ENCODE assay signal across 27 cellular contexts in genomic region chr9:76729980-76730737, GRCh38. TPM values are rescaled to one million over a fixed set of nuclear protein-coding genes. Genes with fewer than 3 reads are reported as not detected.
DNase-seq lines count a peak whose midpoint lies in the region; ATAC-seq and TF ChIP-seq lines count a peak whose summit lies in the region.
"Had no signal": no experiment of that assay in that cellular context is flagged by ENCODE, and none has a peak within 500 bp of the region (broad histone marks: within the 10 kb centered on the region; RNA-seq: fewer than 3 reads in every experiment).

No MANE protein-coding gene starts in this region.

- intact Hi-C loops in mammary epithelial cell (cut with micrococcal nuclease): no loop called here

- dilution Hi-C loops in mammary epithelial cell (cut with HindIII; ENCODE audit: low sequenced_read_pairs): no loop called here

- ATAC-seq in HG02610 (IDR thresholded peaks at IDR 0.05; ENCODE audit: unreplicated experiment): no peak
- ATAC-seq: left lobe of liver; naive thymus-derived CD8-positive, alpha-beta T cell; T-helper 17 cell had no signal

- no peaks in the 10 kb centered on the region for H3K9me3 ChIP-seq in mammary epithelial cell (replicated peaks; ENCODE audit: insufficient read depth, low read length)
- H3K9me3 ChIP-seq: MG63, tibial artery had no signal

- H3K27ac ChIP-seq in mammary epithelial cell (ENCODE audit: insufficient read depth, low read depth, low read length): no peak overlapping the region
- H3K27ac ChIP-seq: HL-60, SK-N-MC, tibial artery had no signal

- no peak overlapping the region for H3K4me2 ChIP-seq in mammary epithelial cell (ENCODE audit: insufficient read depth, low read depth, low read length)

- CTCF ChIA-PET in mammary epithelial cell (lab: Charles Lee; ENCODE audit: low non-redundant PET): no interaction called here

- no peaks in the 10 kb centered on the region for H3K4me1 ChIP-seq in mammary epithelial cell (ENCODE audit: insufficient read depth, low read length)

- no peaks in the 10 kb centered on the region for H4K20me1 ChIP-seq in mammary epithelial cell (ENCODE audit: insufficient read depth, low read length)

- no peak overlapping the region for H3K4me3 ChIP-seq in mammary epithelial cell (replicated peaks in 1 of 3; ENCODE audit: insufficient read depth in 1 of 3, low read depth in 2 of 3, low read length in 3 of 3)
- H3K4me3 ChIP-seq: MG63, SK-N-MC, tibial artery had no signal

- no peaks in the 10 kb centered on the region for H3K36me3 ChIP-seq in mammary epithelial cell (ENCODE audit: insufficient read depth, low read length)
- H3K36me3 ChIP-seq: MG63, tibial artery had no signal

- 75% methylated on average over 8 of the region's 8 CpGs for WGBS in mammary epithelial cell (ENCODE audit: low coverage, missing lambda C conversion rate)

- DNase-seq in NCI-H2196 (lab: John Stamatoyannopoulos, UW; ENCODE audit: unreplicated experiment): peak; percentile 14
- DNase-seq in NCI-H2196 treated with DMSO at 0.1 percent for 48 hours (lab: John Stamatoyannopoulos, UW; ENCODE audit: unreplicated experiment): no peak
- peak; percentile 96 for DNase-seq in NCI-H146 treated with DMSO at 0.1 percent for 48 hours (lab: John Stamatoyannopoulos, UW; ENCODE audit: unreplicated experiment)
- DNase-seq in NCI-H774 (lab: John Stamatoyannopoulos, UW): peak; percentile 61
- no peak for DNase-seq in kidney tubule cell (ENCODE audit: low spot score)
- no peak for DNase-seq in hippocampal formation (lab: John Stamatoyannopoulos, UW)
- no peak for DNase-seq in mammary epithelial cell
- DNase-seq: activated CD4-positive, alpha-beta T cell treated with anti-CD3 and anti-CD28 coated beads for 48 hours; activated naive CD4-positive, alpha-beta T cell treated with anti-CD3 and anti-CD28 coated beads, Interleukin-2, amount 10 ng/mL, durations not matched to agents 7 days and 5 days; activated T-cell treated with anti-CD3 and anti-CD28 coated beads, Interleukin-2, amount 50 U/mL, for 48 hours; AML-193; aorta; central memory CD4-positive, alpha-beta T cell; dermis blood vessel endothelial cell; MG63; naive thymus-derived CD8-positive, alpha-beta T cell; NCI-H2171 treated with DMSO at 0.1 percent for 48 hours; stimulated activated CD4-positive, alpha-beta T cell treated with anti-CD3 and anti-CD28 coated beads, Interleukin-4, amount 100 ng/mL, for 4 hours; T-helper 17 cell; tibial artery had no signal

- no TSS peak for BruUV-seq in mammary epithelial cell (replicated peaks; lab: Mats Ljungman, UMichigan)

- in situ Hi-C loops in mammary epithelial cell (cut with MboI; ENCODE audit: low sequenced_read_pairs in 2 of 2): no loop called here

- no peak overlapping the region for H3K9ac ChIP-seq in mammary epithelial cell (ENCODE audit: insufficient read depth, low read length)

- H2AFZ ChIP-seq in mammary epithelial cell (ENCODE audit: low read depth, low read length): no peak overlapping the region

- peaks cover 2% of the 10 kb centered on the region for H3K27me3 ChIP-seq in mammary epithelial cell (ENCODE audit: insufficient read depth, low read length)
- H3K27me3 ChIP-seq: MG63, tibial artery had no signal

- no peaks in the 10 kb centered on the region for H3K79me2 ChIP-seq in mammary epithelial cell (ENCODE audit: insufficient read depth, low read length)

- no peak for TF ChIP-seq CTCF in mammary epithelial cell (conservative IDR thresholded peaks at IDR 0.05 in 1 of 2, IDR thresholded peaks at IDR 0.05 in 1 of 2; ENCODE audit: extremely low read depth in 1 of 2, insufficient read depth in 1 of 2, low read depth in 1 of 2, low read length in 2 of 2)

RNA-seq across cellular contexts. Expression of gene PCA3, which starts 34.1 kb away (rescaled TPM):
- total RNA-seq in mammary epithelial cell: not detected
- not detected for polyA plus RNA-seq in mammary epithelial cell
- not detected for polyA minus RNA-seq in mammary epithelial cell
- total RNA-seq: A172; mesenteric fat pad; naive thymus-derived CD8-positive, alpha-beta T cell; RPMI7951; T-helper 17 cell had no signal
- polyA plus RNA-seq: naive thymus-derived CD8-positive, alpha-beta T cell had no signal

Comparison
In these comparisons a context has a peak if more than half of its experiments do, and no peak if none do; other contexts are left out.
1. DNase-seq: peak in NCI-H2196 (single experiment), NCI-H146 treated with DMSO at 0.1 percent for 48 hours (single experiment) and NCI-H774 (single experiment); none in NCI-H2196 treated with DMSO at 0.1 percent for 48 hours (single experiment), kidney tubule cell (single experiment), hippocampal formation (0 of 2) and mammary epithelial cell (single experiment).